In genomic region chr20:58194176-58194796, GRCh38 we compare ENCODE assay signal across 1 cellular context.
TF ChIP-seq lines count a peak whose summit lies in the region.

No MANE protein-coding gene starts in this region.

TF ChIP-seq in GM23338, 12 proteins besides CTCF, POLR2A, EP300 and RAD21 (continued from another document):
- TF ChIP-seq ETS1 (IDR thresholded peaks at IDR 0.05) = no peak
- no peak for TF ChIP-seq EZH2 (IDR thresholded peaks at IDR 0.05; ENCODE audit: low read depth, unreplicated experiment)
- TF ChIP-seq EZH2phosphoT487 (IDR thresholded peaks at IDR 0.05; ENCODE audit: unreplicated experiment) = no peak
- TF ChIP-seq NANOG (IDR thresholded peaks at IDR 0.05; ENCODE audit: borderline replicate concordance) = no peak
- TF ChIP-seq STAT1 (IDR thresholded peaks at IDR 0.05; ENCODE audit: unreplicated experiment) = no peak
